9 cellular contexts compared by ENCODE assay signal in genomic region chr9:36101916-36102741, GRCh38. TPM values are rescaled to one million over a fixed set of nuclear protein-coding genes. Genes with fewer than 3 reads are reported as not detected.
A peak's percentile ranks its signal among the peaks of the same experiment; 100 is the strongest.
DNase-seq lines count a peak whose midpoint lies in the region; ATAC-seq and TF ChIP-seq lines count a peak whose summit lies in the region.
"Had no signal": no experiment of that assay in that cellular context is flagged by ENCODE, and none has a peak within 500 bp of the region (broad histone marks: within the 10 kb centered on the region; RNA-seq: fewer than 3 reads in every experiment).

No MANE protein-coding gene starts in this region.

- no peak for TF ChIP-seq CTCF in AG04449 (IDR thresholded peaks at IDR 0.05; ENCODE audit: insufficient read depth, low read length, missing control alignments)
- TF ChIP-seq CTCF in GM13977 (IDR thresholded peaks at IDR 0.05; ENCODE audit: extremely low read depth, insufficient read depth, missing control alignments) = no peak
- TF ChIP-seq CTCF in WERI-Rb-1 (IDR thresholded peaks at IDR 0.05; ENCODE audit: low read depth, low read length) = no peak

- H3K4me3 ChIP-seq in AG04449 (ENCODE audit: low read depth, low read length) (no peak overlapping the region), HUES48 (ENCODE audit: low read depth, low read length) (no peak overlapping the region), WERI-Rb-1 (ENCODE audit: low read depth, low read length) (no peak overlapping the region)
- H3K4me3 ChIP-seq: psoas muscle had no signal

- H3K27ac ChIP-seq in HUES48 (ENCODE audit: low read depth, low read length) (peak overlapping the region; percentile 52), WERI-Rb-1 (no peak overlapping the region)
- H3K27ac ChIP-seq: psoas muscle had no signal

- H3K9ac ChIP-seq in HUES48 (ENCODE audit: low read depth, low read length) = no peak overlapping the region

- H3K36me3 ChIP-seq in HUES48 (ENCODE audit: control insufficient read depth, insufficient read depth, low read length) (no peaks in the 10 kb centered on the region), WERI-Rb-1 (no peaks in the 10 kb centered on the region)

- peak; percentile 96 for DNase-seq in AG04449 (ENCODE audit: low read depth, low spot score)
- DNase-seq in brain pericyte (ENCODE audit: low read depth, low spot score) = peak; percentile 47
- DNase-seq in lung microvascular endothelial cell (ENCODE audit: low read depth in 2 of 2) = peak; percentile 81 to 90
- DNase-seq in cerebellar cortex (ENCODE audit: low spot score) = no peak
- no peak for DNase-seq in GM13977 (ENCODE audit: low spot score)
- DNase-seq in WERI-Rb-1 = no peak

- ATAC-seq in HG02840 (IDR thresholded peaks at IDR 0.05; ENCODE audit: low FRiP score, unreplicated experiment) = no peak

- peaks cover 17% of the 10 kb centered on the region for H3K4me1 ChIP-seq in HUES48 (ENCODE audit: control insufficient read depth, insufficient read depth, low read length)
- H3K4me1 ChIP-seq: psoas muscle had no signal

- in situ Hi-C loops in GM13977 (cut with MboI; ENCODE audit: low pct_unique_long_range_greater_than_20kb, low sequenced_read_pairs, unreplicated experiment) = loop anchor here (5.0 kb wide), 1 partner anchor 65 kb away; the partner anchor contains the start of gene CCIN

- CTCF ChIA-PET in AG04449 (lab: Yijun Ruan, JAX) = interaction anchor here (0.7 to 4.0 kb wide), 16 partner anchors 8 to 312 kb away, joined by 3 to 35 read pairs (median 4); partner anchors contain the start of gene CLTA

- no peaks in the 10 kb centered on the region for H3K9me3 ChIP-seq in HUES48 (ENCODE audit: control insufficient read depth, insufficient read depth, low read length)
- no peaks in the 10 kb centered on the region for H3K9me3 ChIP-seq in WERI-Rb-1 (ENCODE audit: severe bottlenecking)
- H3K9me3 ChIP-seq: psoas muscle had no signal

- H3K27me3 ChIP-seq in HUES48 (ENCODE audit: control insufficient read depth, insufficient read depth, low read length) = no peaks in the 10 kb centered on the region
- H3K27me3 ChIP-seq in WERI-Rb-1 (ENCODE audit: insufficient read depth, low read depth, severe bottlenecking) = no peaks in the 10 kb centered on the region

- POLR2A ChIA-PET in AG04449 (lab: Yijun Ruan, JAX) = interaction anchor here (0.6 to 2.6 kb wide), 11 partner anchors 45 to 178 kb away, joined by 3 to 12 read pairs (median 5); partner anchors contain the start of genes CLTA and RECK

RNA-seq across cellular contexts. Expression of gene GLIPR2, which starts 34.4 kb away (rescaled TPM):
- total RNA-seq in lung microvascular endothelial cell = 42.3 and 52.2 TPM in 2 replicates

Comparison
In these comparisons a context has a peak if more than half of its experiments do, and no peak if none do; other contexts are left out.
1. DNase-seq: peak in AG04449 (single experiment), brain pericyte (single experiment) and lung microvascular endothelial cell (2 of 2); none in cerebellar cortex (single experiment), GM13977 (single experiment) and WERI-Rb-1 (single experiment).